Comparison of ENCODE assay signal across 8 cellular contexts in genomic region chr2:218401834-218402370, GRCh38. TPM values are rescaled to one million over a fixed set of nuclear protein-coding genes. Genes with fewer than 3 reads are reported as not detected.
DNase-seq lines count a peak whose midpoint lies in the region; ATAC-seq lines count a peak whose summit lies in the region.

No MANE protein-coding gene starts in this region.

- H3K9me3 ChIP-seq in HAP-1 = no peaks in the 10 kb centered on the region

- H3K27ac Mint-ChIP-seq in immature natural killer cell = peak overlapping the region in 4 of 6 donors; percentile 37 to 94 (median 72)
- peak overlapping the region; percentile 71 for H3K27ac Mint-ChIP-seq in stimulated activated naive B cell treated with anti-CD40 and anti-IgM and Interleukin-4, amounts not matched to agents 10 μg/mL and 1 μg/mL and 100 μg/mL, for 72 hours

- no peak for ATAC-seq in activated T-cell treated with anti-CD3 and anti-CD28 coated beads, Interleukin-2, amount 50 U/mL, for 4 hours
- ATAC-seq in stimulated activated naive B cell treated with anti-CD40 and anti-IgM and Interleukin-4, amounts not matched to agents 10 μg/mL and 1 μg/mL and 100 μg/mL, for 72 hours (replicated peaks) = no peak
- ATAC-seq in GM19035 (IDR thresholded peaks at IDR 0.05; ENCODE audit: unreplicated experiment) = no peak
- ATAC-seq in HG02981 (IDR thresholded peaks at IDR 0.05; ENCODE audit: unreplicated experiment) = no peak
- no peak for ATAC-seq in HG02642 (IDR thresholded peaks at IDR 0.05; ENCODE audit: poor library complexity, unreplicated experiment)

- in situ Hi-C loops in HAP-1 (cut with MboI; ENCODE audit: low sequenced_read_pairs) = loop anchor here (10.0 kb wide), 1 partner anchor 243 kb away; no protein-coding TSS in a partner anchor

- H3K4me1 ChIP-seq in HAP-1 = peaks cover 29% of the 10 kb centered on the region

- H3K4me3 ChIP-seq in HAP-1 = peak overlapping the region; percentile 68; the same call in 1 of the 2 replicates

- H3K27me3 ChIP-seq in HAP-1 (ENCODE audit: low read depth) = no peaks in the 10 kb centered on the region

- peaks cover 3% of the 10 kb centered on the region for H3K36me3 Mint-ChIP-seq in activated T-cell treated with anti-CD3 and anti-CD28 coated beads, Interleukin-2, amount 50 U/mL, for 4 hours (ENCODE audit: insufficient read depth)
- peaks cover 0 to 10% (median 4%) of the 10 kb centered on the region in 3 donors for H3K36me3 Mint-ChIP-seq in immature natural killer cell
- H3K36me3 Mint-ChIP-seq in stimulated activated naive B cell treated with anti-CD40 and anti-IgM and Interleukin-4, amounts not matched to agents 10 μg/mL and 1 μg/mL and 100 μg/mL, for 72 hours = peaks cover 20 to 23% of the 10 kb centered on the region in 2 donors

- peak overlapping the region; percentile 90 for H3K4me3 Mint-ChIP-seq in activated T-cell treated with anti-CD3 and anti-CD28 coated beads, Interleukin-2, amount 50 U/mL, for 4 hours
- peak overlapping the region; percentile 75 to 95 (median 94) for H3K4me3 Mint-ChIP-seq in immature natural killer cell
- peak overlapping the region; percentile 96 to 99 for H3K4me3 Mint-ChIP-seq in stimulated activated naive B cell treated with anti-CD40 and anti-IgM and Interleukin-4, amounts not matched to agents 10 μg/mL and 1 μg/mL and 100 μg/mL, for 72 hours

- H3K27me3 Mint-ChIP-seq in activated T-cell treated with anti-CD3 and anti-CD28 coated beads, Interleukin-2, amount 50 U/mL, for 4 hours (ENCODE audit: low read depth) = no peaks in the 10 kb centered on the region
- peaks cover 25 to 36% (median 27%) of the 10 kb centered on the region in 3 donors for H3K27me3 Mint-ChIP-seq in immature natural killer cell (ENCODE audit: low read depth in 3 of 3)
- peaks cover 0 to 7% of the 10 kb centered on the region in 2 donors for H3K27me3 Mint-ChIP-seq in stimulated activated naive B cell treated with anti-CD40 and anti-IgM and Interleukin-4, amounts not matched to agents 10 μg/mL and 1 μg/mL and 100 μg/mL, for 72 hours

- DNase-seq in HAP-1 (ENCODE audit: low spot score in 2 of 2) (no peak), immature natural killer cell (no peak), NOMO-1 treated with DMSO at 0.1 percent for 48 hours (lab: John Stamatoyannopoulos, UW; ENCODE audit: unreplicated experiment) (no peak)
- no peak for DNase-seq in activated T-cell treated with anti-CD3 and anti-CD28 coated beads, Interleukin-2, amount 50 U/mL, for 4 hours
- no peak for DNase-seq in stimulated activated naive B cell treated with anti-CD40 and anti-IgM and Interleukin-4, amounts not matched to agents 10 μg/mL and 1 μg/mL and 100 μg/mL, for 72 hours

- H3K9me3 Mint-ChIP-seq in activated T-cell treated with anti-CD3 and anti-CD28 coated beads, Interleukin-2, amount 50 U/mL, for 4 hours = no peaks in the 10 kb centered on the region
- H3K9me3 Mint-ChIP-seq in immature natural killer cell = no peaks in the 10 kb centered on the region
- no peaks in the 10 kb centered on the region for H3K9me3 Mint-ChIP-seq in stimulated activated naive B cell treated with anti-CD40 and anti-IgM and Interleukin-4, amounts not matched to agents 10 μg/mL and 1 μg/mL and 100 μg/mL, for 72 hours

- H3K36me3 ChIP-seq in HAP-1 (replicated peaks) = peaks cover 43% of the 10 kb centered on the region

- peaks cover 51% of the 10 kb centered on the region for H3K4me1 Mint-ChIP-seq in activated T-cell treated with anti-CD3 and anti-CD28 coated beads, Interleukin-2, amount 50 U/mL, for 4 hours (ENCODE audit: low read depth)
- H3K4me1 Mint-ChIP-seq in immature natural killer cell = peaks cover 54 to 58% of the 10 kb centered on the region in 2 donors
- H3K4me1 Mint-ChIP-seq in stimulated activated naive B cell treated with anti-CD40 and anti-IgM and Interleukin-4, amounts not matched to agents 10 μg/mL and 1 μg/mL and 100 μg/mL, for 72 hours = peaks cover 51 to 86% of the 10 kb centered on the region in 2 donors

RNA-seq across cellular contexts. Expression of gene CTDSP1, which starts 2.2 kb away (rescaled TPM):
- total RNA-seq in activated T-cell treated with anti-CD3 and anti-CD28 coated beads, Interleukin-2, amount 50 U/mL, for 4 hours = 10 to 100 TPM; 42.8 to 58.0 (median 52.7) TPM
- 10 to 100 TPM; 43.7 to 78.5 (median 61.8) TPM for polyA plus RNA-seq in immature natural killer cell

RNA-seq across cellular contexts. Expression of gene VIL1, which starts 17.0 kb away (rescaled TPM):
- total RNA-seq in activated T-cell treated with anti-CD3 and anti-CD28 coated beads, Interleukin-2, amount 50 U/mL, for 4 hours = under 1 TPM; 0.11 to 0.24 (median 0.23) TPM
- polyA plus RNA-seq in immature natural killer cell = under 1 TPM in 2 of 3 donors, not detected in 1; 0.47 to 0.63 TPM

RNA-seq across cellular contexts. Expression of gene SLC11A1, which starts 19.8 kb away (rescaled TPM):
- under 1 TPM; 0.05 to 0.61 (median 0.05) TPM for total RNA-seq in activated T-cell treated with anti-CD3 and anti-CD28 coated beads, Interleukin-2, amount 50 U/mL, for 4 hours
- 1 to 10 TPM in 2 of 3 donors, under 1 TPM in 1; 0.66 to 1.8 (median 1.2) TPM for polyA plus RNA-seq in immature natural killer cell

RNA-seq across cellular contexts. Expression of gene CATIP, which starts 45.2 kb away (rescaled TPM):
- not detected for total RNA-seq in activated T-cell treated with anti-CD3 and anti-CD28 coated beads, Interleukin-2, amount 50 U/mL, for 4 hours
- polyA plus RNA-seq in immature natural killer cell = under 1 TPM in 1 of 3 donors, not detected in 2; 0.08 TPM
